ENCODE assay signal across 14 cellular contexts in the genomic region with DNA sequence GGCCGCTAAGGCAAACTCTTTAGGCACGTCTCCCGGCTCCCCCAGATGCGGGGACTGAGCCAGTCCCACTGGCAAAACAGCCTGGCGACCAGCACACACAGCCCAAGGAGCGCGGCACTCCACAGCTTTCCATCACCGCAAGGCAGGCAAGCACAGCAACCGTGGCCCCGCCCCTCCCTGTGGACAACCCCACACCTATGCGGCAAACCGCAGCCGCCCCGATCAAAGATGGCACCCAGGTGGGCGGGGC. TPM values are rescaled to one million over a fixed set of nuclear protein-coding genes. Genes with fewer than 3 reads are reported as not detected.
A peak's percentile ranks its signal among the peaks of the same experiment; 100 is the strongest.
DNase-seq lines count a peak whose midpoint lies in the region; ATAC-seq and TF ChIP-seq lines count a peak whose summit lies in the region.
"Had no signal": no experiment of that assay in that cellular context is flagged by ENCODE, and none has a peak within 500 bp of the region (broad histone marks: within the 10 kb centered on the region; RNA-seq: fewer than 3 reads in every experiment).

No MANE protein-coding gene starts in this region.

- 54 to 55% methylated on average over 7 to 15 of the region's 15 CpGs for WGBS in tibial nerve, 2 donors

- no peak for TF ChIP-seq POLR2A in tibial nerve (IDR thresholded peaks at IDR 0.05)

- H3K9me3 ChIP-seq in neutrophil (peaks cover 37% of the 10 kb centered on the region), tibial nerve (peaks cover 0 to 36% (median 0%) of the 10 kb centered on the region in 4 donors), mucosa of descending colon (peaks cover 86% of the 10 kb centered on the region)

- no peak overlapping the region for H3K27ac ChIP-seq in neutrophil
- peak overlapping the region; percentile 78 to 92 (median 87) for H3K27ac ChIP-seq in tibial nerve
- H3K27ac ChIP-seq: epithelial cell of prostate had no signal

- ATAC-seq in activated CD8-positive, alpha-beta T cell treated with anti-CD3 and anti-CD28 coated beads, Interleukin-2, amount 10 ng/mL, durations not matched to agents 7 days and 5 days = peak; percentile 31
- ATAC-seq in activated CD8-positive, alpha-beta T cell treated with anti-CD3 and anti-CD28 coated beads for 36 hours = no peak
- ATAC-seq in mucosa of descending colon (no peak), left colon (no peak)

- peaks cover 3% of the 10 kb centered on the region for H3K27me3 Mint-ChIP-seq in activated CD8-positive, alpha-beta T cell treated with anti-CD3 and anti-CD28 coated beads, Interleukin-2, amount 10 ng/mL, durations not matched to agents 7 days and 5 days (ENCODE audit: low read depth)
- H3K27me3 Mint-ChIP-seq in activated CD8-positive, alpha-beta T cell treated with anti-CD3 and anti-CD28 coated beads for 36 hours = peaks cover 24% of the 10 kb centered on the region

- peak overlapping the region; percentile 58 for H3K27ac Mint-ChIP-seq in activated CD8-positive, alpha-beta T cell treated with anti-CD3 and anti-CD28 coated beads, Interleukin-2, amount 10 ng/mL, durations not matched to agents 7 days and 5 days
- no peak overlapping the region for H3K27ac Mint-ChIP-seq in activated CD8-positive, alpha-beta T cell treated with anti-CD3 and anti-CD28 coated beads for 36 hours
- H3K27ac Mint-ChIP-seq: activated naive CD4-positive, alpha-beta T cell treated with anti-CD3 and anti-CD28 coated beads for 36 hours had no signal

- POLR2A ChIA-PET in activated CD8-positive, alpha-beta T cell treated with anti-CD3 and anti-CD28 coated beads, Interleukin-2, amount 10 ng/mL, durations not matched to agents 7 days and 5 days (lab: Charles Lee) = no interaction called here
- POLR2A ChIA-PET in activated CD8-positive, alpha-beta T cell treated with anti-CD3 and anti-CD28 coated beads for 36 hours (lab: Charles Lee) = no interaction called here

- CTCF ChIA-PET in activated CD8-positive, alpha-beta T cell treated with anti-CD3 and anti-CD28 coated beads, Interleukin-2, amount 10 ng/mL, durations not matched to agents 7 days and 5 days (lab: Charles Lee) = no interaction called here
- CTCF ChIA-PET in activated CD8-positive, alpha-beta T cell treated with anti-CD3 and anti-CD28 coated beads for 36 hours (lab: Charles Lee) = no interaction called here

- no peak for TF ChIP-seq EP300 in tibial nerve (IDR thresholded peaks at IDR 0.05)

- TF ChIP-seq CTCF in activated CD8-positive, alpha-beta T cell treated with anti-CD3 and anti-CD28 coated beads for 36 hours (IDR thresholded peaks at IDR 0.05) = no peak
- TF ChIP-seq CTCF in epithelial cell of proximal tubule (conservative IDR thresholded peaks at IDR 0.05; ENCODE audit: low read depth, low read length) (no peak), neutrophil (IDR thresholded peaks at IDR 0.05) (no peak), tibial nerve (IDR thresholded peaks at IDR 0.05) (no peak), mucosa of descending colon (IDR thresholded peaks at IDR 0.05) (no peak)

- no peaks in the 10 kb centered on the region for H3K36me3 ChIP-seq in neutrophil
- no peaks in the 10 kb centered on the region for H3K36me3 ChIP-seq in tibial nerve
- H3K36me3 ChIP-seq in mucosa of descending colon (ENCODE audit: low read depth) = no peaks in the 10 kb centered on the region

- H3K4me3 Mint-ChIP-seq in activated CD8-positive, alpha-beta T cell treated with anti-CD3 and anti-CD28 coated beads, Interleukin-2, amount 10 ng/mL, durations not matched to agents 7 days and 5 days = peak overlapping the region; percentile 23
- H3K4me3 Mint-ChIP-seq in activated CD8-positive, alpha-beta T cell treated with anti-CD3 and anti-CD28 coated beads for 36 hours = no peak overlapping the region
- H3K4me3 Mint-ChIP-seq: activated naive CD4-positive, alpha-beta T cell treated with anti-CD3 and anti-CD28 coated beads for 36 hours had no signal

- intact Hi-C loops in activated CD8-positive, alpha-beta T cell treated with anti-CD3 and anti-CD28 coated beads for 36 hours (cut with micrococcal nuclease) = no loop called here
- intact Hi-C loops in mucosa of descending colon (cut with DNase I, micrococcal nuclease) (no loop called here), left colon (cut with DNase I, micrococcal nuclease) (no loop called here)

- peaks cover 20 to 22% of the 10 kb centered on the region in 2 experiments for H3K4me1 ChIP-seq in neutrophil (ENCODE audit: control insufficient read depth in 1 of 2, insufficient read depth in 1 of 2, low read depth in 1 of 2, low read length in 1 of 2)
- H3K4me1 ChIP-seq in tibial nerve = peaks cover 0 to 15% (median 3%) of the 10 kb centered on the region in 4 donors
- no peaks in the 10 kb centered on the region for H3K4me1 ChIP-seq in mucosa of descending colon (ENCODE audit: low read depth)

- peaks cover 39% of the 10 kb centered on the region for H3K27me3 ChIP-seq in neutrophil
- no peaks in the 10 kb centered on the region for H3K27me3 ChIP-seq in tibial nerve

- peaks cover 34% of the 10 kb centered on the region for H3K9me3 Mint-ChIP-seq in activated CD8-positive, alpha-beta T cell treated with anti-CD3 and anti-CD28 coated beads, Interleukin-2, amount 10 ng/mL, durations not matched to agents 7 days and 5 days (ENCODE audit: insufficient read depth)
- H3K9me3 Mint-ChIP-seq in activated CD8-positive, alpha-beta T cell treated with anti-CD3 and anti-CD28 coated beads for 36 hours = peaks cover 40% of the 10 kb centered on the region

- H3K36me3 Mint-ChIP-seq in activated CD8-positive, alpha-beta T cell treated with anti-CD3 and anti-CD28 coated beads, Interleukin-2, amount 10 ng/mL, durations not matched to agents 7 days and 5 days (ENCODE audit: low read depth) = peaks cover 19% of the 10 kb centered on the region
- peaks cover 26% of the 10 kb centered on the region for H3K36me3 Mint-ChIP-seq in activated CD8-positive, alpha-beta T cell treated with anti-CD3 and anti-CD28 coated beads for 36 hours (ENCODE audit: low read depth)

- no peaks in the 10 kb centered on the region for H3K4me1 Mint-ChIP-seq in activated CD8-positive, alpha-beta T cell treated with anti-CD3 and anti-CD28 coated beads, Interleukin-2, amount 10 ng/mL, durations not matched to agents 7 days and 5 days (ENCODE audit: low read depth)
- peaks cover 2% of the 10 kb centered on the region for H3K4me1 Mint-ChIP-seq in activated CD8-positive, alpha-beta T cell treated with anti-CD3 and anti-CD28 coated beads for 36 hours (ENCODE audit: low read depth)

- peak overlapping the region; percentile 52 for H3K4me3 ChIP-seq in epithelial cell of proximal tubule (ENCODE audit: low read depth, low read length)
- H3K4me3 ChIP-seq in neutrophil (ENCODE audit: low read depth in 1 of 2, low read length in 1 of 2) = peak overlapping the region; percentile 32 to 41
- H3K4me3 ChIP-seq in tibial nerve = peak overlapping the region; percentile 34 to 55 (median 42)
- no peak overlapping the region for H3K4me3 ChIP-seq in mucosa of descending colon
- H3K4me3 ChIP-seq: smooth muscle cell had no signal

- DNase-seq in activated CD8-positive, alpha-beta T cell treated with anti-CD3 and anti-CD28 coated beads, Interleukin-2, amount 10 ng/mL, durations not matched to agents 7 days and 5 days = no peak
- no peak for DNase-seq in activated CD8-positive, alpha-beta T cell treated with anti-CD3 and anti-CD28 coated beads for 36 hours
- DNase-seq in epithelial cell of proximal tubule (ENCODE audit: low read depth) = no peak
- no peak for DNase-seq in tibial nerve (ENCODE audit: low spot score in 2 of 2)
- no peak for DNase-seq in occipital lobe (lab: John Stamatoyannopoulos, UW)
- no peak for DNase-seq in mucosa of descending colon
- DNase-seq in left colon = no peak
- DNase-seq: activated naive CD4-positive, alpha-beta T cell treated with anti-CD3 and anti-CD28 coated beads for 36 hours; islet precursor cell; NCI-H2107 had no signal

RNA-seq across cellular contexts. Expression of gene PEG3, which starts 1.9 kb away (rescaled TPM):
- under 1 TPM in 1 of 2 experiments, not detected in 1; 0.05 TPM for total RNA-seq in activated CD8-positive, alpha-beta T cell treated with anti-CD3 and anti-CD28 coated beads, Interleukin-2, amount 10 ng/mL, durations not matched to agents 7 days and 5 days
- total RNA-seq in activated CD8-positive, alpha-beta T cell treated with anti-CD3 and anti-CD28 coated beads for 36 hours = under 1 TPM; 0.09 to 0.16 TPM
- 2.8 and 9.5 TPM in 2 replicates for total RNA-seq in epithelial cell of proximal tubule
- 10 to 100 TPM in 1 of 4 donors, 1 to 10 TPM in 3; 9.0 to 14.7 (median 9.8) TPM for total RNA-seq in tibial nerve
- total RNA-seq in occipital lobe = 62.5 TPM
- 10 to 100 TPM in 1 of 3 donors, 1 to 10 TPM in 2; 2.3 to 27.2 (median 2.5) TPM for total RNA-seq in mucosa of descending colon
- total RNA-seq in left colon = 1 to 10 TPM in 1 of 2 donors, under 1 TPM in 1; 0.92 to 2.6 TPM
- total RNA-seq: activated naive CD4-positive, alpha-beta T cell treated with anti-CD3 and anti-CD28 coated beads for 36 hours; HT-29 had no signal

RNA-seq across cellular contexts. Expression of gene ZIM2, which starts 1.9 kb away (rescaled TPM):
- not detected for total RNA-seq in activated CD8-positive, alpha-beta T cell treated with anti-CD3 and anti-CD28 coated beads, Interleukin-2, amount 10 ng/mL, durations not matched to agents 7 days and 5 days
- not detected for total RNA-seq in activated CD8-positive, alpha-beta T cell treated with anti-CD3 and anti-CD28 coated beads for 36 hours
- total RNA-seq in epithelial cell of proximal tubule = not detected in 2 replicates
- total RNA-seq in tibial nerve = not detected
- total RNA-seq in occipital lobe = 1.7 TPM
- total RNA-seq in mucosa of descending colon = under 1 TPM in 2 of 3 donors, not detected in 1; 0.29 to 0.66 TPM
- total RNA-seq in left colon = under 1 TPM in 1 of 2 donors, not detected in 1; 0.14 TPM
- total RNA-seq: activated naive CD4-positive, alpha-beta T cell treated with anti-CD3 and anti-CD28 coated beads for 36 hours; HT-29; smooth muscle cell had no signal
